Comparison of ENCODE assay signal across 12 cellular contexts in the genomic region with DNA sequence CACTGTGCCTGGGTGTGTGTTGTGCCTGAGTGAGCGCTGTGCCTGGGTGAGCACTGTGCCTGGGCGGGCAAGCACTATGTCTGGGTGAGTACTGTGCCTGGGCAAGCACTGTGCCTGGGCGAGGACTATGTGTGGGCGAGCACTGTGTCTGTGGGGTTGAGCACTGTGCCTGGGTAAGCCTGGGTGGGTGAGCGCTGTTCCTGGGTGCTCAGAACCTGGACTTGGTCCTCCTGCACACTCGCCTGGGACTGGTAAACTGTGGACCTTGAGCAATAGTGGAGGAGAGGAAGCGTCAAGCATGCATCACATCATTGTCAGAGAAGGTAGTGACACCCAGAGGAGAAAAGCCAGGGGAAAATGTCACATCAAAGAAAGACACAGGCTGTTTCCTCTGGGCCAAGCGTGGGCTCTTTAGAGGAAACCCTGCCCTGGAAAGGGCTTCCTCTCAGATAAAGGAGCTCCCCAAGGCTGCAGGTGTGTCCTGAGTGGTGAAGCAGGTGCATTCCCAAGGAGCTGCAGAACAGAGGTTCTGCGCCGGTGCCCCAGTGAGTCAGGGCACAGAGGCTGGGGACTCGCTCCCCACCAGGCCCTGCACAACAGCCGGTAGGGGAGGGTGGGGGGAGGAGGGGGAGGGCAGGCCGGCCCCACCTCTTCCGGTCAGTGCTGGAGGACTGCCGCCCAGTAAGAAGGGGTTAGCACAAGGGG.
"Had no signal": no experiment of that assay in that cellular context is flagged by ENCODE, and none has a peak within 500 bp of the region (broad histone marks: within the 10 kb centered on the region; RNA-seq: fewer than 3 reads in every experiment).

No MANE protein-coding gene starts in this region.

- DNase-seq: activated naive CD4-positive, alpha-beta T cell; activated naive CD8-positive, alpha-beta T cell treated with anti-CD3 and anti-CD28 coated beads, Interleukin-2, amount 10 ng/mL, durations not matched to agents 7 days and 5 days; dermis blood vessel endothelial cell; effector memory CD8-positive, alpha-beta T cell; foreskin melanocyte; nephron progenitor cell; right lobe of liver; thyroid gland; uterus had no signal

- H3K27ac Mint-ChIP-seq: activated naive CD8-positive, alpha-beta T cell treated with anti-CD3 and anti-CD28 coated beads, Interleukin-2, amount 10 ng/mL, durations not matched to agents 7 days and 5 days; activated T-helper 1 cell treated with anti-CD3 and anti-CD28 coated beads, Interleukin-12 subunit alpha, Interleukin-12 subunit beta, Interleukin-2, Interleukin-4 antibody, amounts not matched to agents 30 ng/mL and 10 ng/mL and 1 ng/mL, durations not matched to agents 14 hours and 24 hours and 36 hours; effector memory CD8-positive, alpha-beta T cell; nephron progenitor cell had no signal

- H3K36me3 Mint-ChIP-seq: activated naive CD8-positive, alpha-beta T cell treated with anti-CD3 and anti-CD28 coated beads, Interleukin-2, amount 10 ng/mL, durations not matched to agents 7 days and 5 days had no signal

- H3K9me3 Mint-ChIP-seq: activated naive CD8-positive, alpha-beta T cell treated with anti-CD3 and anti-CD28 coated beads, Interleukin-2, amount 10 ng/mL, durations not matched to agents 7 days and 5 days; activated T-helper 1 cell treated with anti-CD3 and anti-CD28 coated beads, Interleukin-12 subunit alpha, Interleukin-12 subunit beta, Interleukin-2, Interleukin-4 antibody, amounts not matched to agents 30 ng/mL and 10 ng/mL and 1 ng/mL, durations not matched to agents 14 hours and 24 hours and 36 hours; effector memory CD8-positive, alpha-beta T cell had no signal

- H3K4me3 Mint-ChIP-seq: activated naive CD8-positive, alpha-beta T cell treated with anti-CD3 and anti-CD28 coated beads, Interleukin-2, amount 10 ng/mL, durations not matched to agents 7 days and 5 days; activated T-helper 1 cell treated with anti-CD3 and anti-CD28 coated beads, Interleukin-12 subunit alpha, Interleukin-12 subunit beta, Interleukin-2, Interleukin-4 antibody, amounts not matched to agents 30 ng/mL and 10 ng/mL and 1 ng/mL, durations not matched to agents 14 hours and 24 hours and 36 hours; effector memory CD8-positive, alpha-beta T cell; nephron progenitor cell had no signal

- H3K27me3 ChIP-seq: right lobe of liver, thyroid gland had no signal

- H3K4me1 ChIP-seq: breast epithelium, right lobe of liver, thyroid gland, uterus had no signal

- H3K4me3 ChIP-seq: breast epithelium, right lobe of liver, thyroid gland, uterus had no signal

- ATAC-seq: effector memory CD8-positive, alpha-beta T cell had no signal

- H3K36me3 ChIP-seq: breast epithelium, right lobe of liver, thyroid gland, uterus had no signal

- H3K9me3 ChIP-seq: right lobe of liver, thyroid gland, uterus had no signal

- H3K27ac ChIP-seq: breast epithelium, epithelial cell of prostate, right lobe of liver, thyroid gland, uterus had no signal
